In the genomic region with DNA sequence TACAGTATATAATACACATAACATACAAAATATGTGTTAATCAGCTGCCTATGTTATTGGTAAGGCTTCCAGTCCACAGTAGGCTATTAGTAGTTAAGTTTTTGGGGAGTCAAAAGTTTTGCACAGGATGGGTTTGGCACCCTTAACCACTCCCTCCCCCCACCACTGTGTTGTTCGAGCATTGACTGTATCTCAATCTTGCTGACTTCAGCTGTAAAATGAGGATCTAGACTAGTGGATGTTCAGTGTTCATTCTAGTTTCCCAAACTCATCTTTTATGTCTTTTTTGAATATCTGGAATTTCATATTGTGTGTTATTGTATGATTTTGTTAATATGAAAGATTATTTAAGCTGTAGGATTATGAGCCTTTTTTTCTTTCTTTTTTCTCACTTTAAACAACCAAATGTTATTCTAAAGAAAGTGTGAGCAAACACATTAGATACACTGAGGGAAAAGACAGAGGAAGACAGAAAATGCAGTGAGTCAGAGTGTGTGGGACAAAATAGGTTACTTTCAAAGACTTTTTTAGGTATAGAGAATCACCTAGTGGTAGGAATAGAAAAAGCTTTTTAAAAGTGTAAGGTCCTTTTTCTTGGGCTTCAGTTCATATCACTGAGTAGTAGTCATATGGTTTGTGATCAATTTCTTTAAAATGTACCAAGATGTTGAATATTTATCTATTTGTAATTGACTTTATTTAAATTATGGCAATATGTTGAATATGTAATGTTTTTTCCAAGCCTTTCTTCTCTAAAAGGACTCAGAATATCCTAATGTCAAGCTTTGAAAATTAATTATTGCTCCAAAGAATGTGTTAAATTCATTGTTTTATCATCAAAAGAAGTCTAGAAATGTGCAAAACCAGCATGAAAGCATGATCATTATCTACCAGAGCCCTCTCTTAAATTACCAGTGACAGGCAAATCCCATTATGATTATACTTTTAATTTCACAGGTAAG, we compare ENCODE assay signal across 8 cellular contexts. TPM values are rescaled to one million over a fixed set of nuclear protein-coding genes. Genes with fewer than 3 reads are reported as not detected.
DNase-seq lines count a peak whose midpoint lies in the region; ATAC-seq lines count a peak whose summit lies in the region.

No MANE protein-coding gene starts in this region.

- H3K9me3 ChIP-seq in Karpas-422 (ENCODE audit: low read length) (no peaks in the 10 kb centered on the region), SK-N-MC (ENCODE audit: low read depth, low read length) (no peaks in the 10 kb centered on the region), skeletal muscle satellite cell (replicated peaks; ENCODE audit: low read length) (no peaks in the 10 kb centered on the region)

- no peaks in the 10 kb centered on the region for H3K79me2 ChIP-seq in Karpas-422 (ENCODE audit: low read length)

- no peaks in the 10 kb centered on the region for H3K36me3 ChIP-seq in Karpas-422 (ENCODE audit: insufficient read depth, low read length)
- no peaks in the 10 kb centered on the region for H3K36me3 ChIP-seq in SK-N-MC (ENCODE audit: insufficient read depth, low read length)
- no peaks in the 10 kb centered on the region for H3K36me3 ChIP-seq in skeletal muscle satellite cell (ENCODE audit: insufficient read depth, low read length)

- H3K9ac ChIP-seq in Karpas-422 (ENCODE audit: low read length), result peak overlapping the region; percentile 9; the same call in 1 of the 2 replicates
- no peak overlapping the region for H3K9ac ChIP-seq in SK-N-MC (ENCODE audit: insufficient read length)
- H3K9ac ChIP-seq in skeletal muscle satellite cell (ENCODE audit: low read depth, low read length), result peak overlapping the region; percentile 30

- no peak overlapping the region for H3K4me2 ChIP-seq in Karpas-422 (ENCODE audit: low read depth, low read length, poor library complexity, severe bottlenecking)
- peak overlapping the region; percentile 5 for H3K4me2 ChIP-seq in skeletal muscle satellite cell (ENCODE audit: low read length)

- peak; percentile 81 for ATAC-seq in GM21381 (IDR thresholded peaks at IDR 0.05; ENCODE audit: unreplicated experiment)

- no peak overlapping the region for H3K4me3 ChIP-seq in Karpas-422 (ENCODE audit: low read length)
- no peak overlapping the region for H3K4me3 ChIP-seq in SK-N-MC
- H3K4me3 ChIP-seq in skeletal muscle satellite cell (ENCODE audit: low read length), result no peak overlapping the region

- H3K27ac ChIP-seq in Karpas-422 (ENCODE audit: low read length) (peak overlapping the region; percentile 55), SK-N-MC (peak overlapping the region; percentile 72)

- H3K9me2 ChIP-seq in Karpas-422 (replicated peaks; ENCODE audit: insufficient read depth, low read length), result no peaks in the 10 kb centered on the region

- H2AFZ ChIP-seq in Karpas-422 (ENCODE audit: low read length), result 0 out of 2 replicates have a peak overlapping the region, but pooled peaks have one; percentile 23

- H3K4me1 ChIP-seq in Karpas-422 (ENCODE audit: low read length), result peaks cover 38% of the 10 kb centered on the region
- H3K4me1 ChIP-seq in skeletal muscle satellite cell (ENCODE audit: control insufficient read depth, insufficient read depth, low read length), result peaks cover 46% of the 10 kb centered on the region

- no peaks in the 10 kb centered on the region for H4K20me1 ChIP-seq in Karpas-422 (ENCODE audit: insufficient read depth, low read depth, low read length)

- DNase-seq in DMS53 treated with DMSO at 0.1 percent for 48 hours (lab: John Stamatoyannopoulos, UW; ENCODE audit: unreplicated experiment) (peak; percentile 82), Karpas-422 (peak; percentile 81), SK-N-MC (ENCODE audit: low read depth, low spot score) (no peak), foreskin melanocyte (peak; percentile 31), CD1c-positive myeloid dendritic cell (ENCODE audit: extremely low spot score) (no peak)
- DNase-seq in activated effector memory CD4-positive, alpha-beta T cell treated with Interleukin-2 at 50 U/mL for 16 hours, result no peak

- H3K27me3 ChIP-seq in Karpas-422 (ENCODE audit: low read length) (no peaks in the 10 kb centered on the region), skeletal muscle satellite cell (ENCODE audit: control insufficient read depth, insufficient read depth, low read length) (no peaks in the 10 kb centered on the region)

RNA-seq across cellular contexts. Expression of a gene that starts 17.9 kb away (rescaled TPM):
- 44.0 and 54.1 TPM in 2 replicates for total RNA-seq in Karpas-422 (2014; rRNA removed; shearing (Covaris generic); ENCODE audit: low replicate concordance)
- 18.8 and 21.2 TPM in 2 replicates for total RNA-seq in skeletal muscle satellite cell (2012; rRNA removed)

RNA-seq across cellular contexts. Expression of a gene that starts 33.7 kb away (rescaled TPM):
- total RNA-seq in Karpas-422 (2014; rRNA removed; shearing (Covaris generic); ENCODE audit: low replicate concordance), result 0.40 and 0.56 TPM in 2 replicates
- 45.9 and 50.2 TPM in 2 replicates for total RNA-seq in skeletal muscle satellite cell (2012; rRNA removed)

Comparison
In these comparisons a context has a peak if more than half of its experiments do, and no peak if none do; other contexts are left out.
1. DNase-seq: peak in DMS53 treated with DMSO at 0.1 percent for 48 hours (single experiment), Karpas-422 (single experiment) and foreskin melanocyte (single experiment); none in SK-N-MC (single experiment), CD1c-positive myeloid dendritic cell (single experiment) and activated effector memory CD4-positive, alpha-beta T cell treated with Interleukin-2 at 50 U/mL for 16 hours (single experiment).